8 cellular contexts compared by ENCODE assay signal in genomic region chr15:67091073-67091965, GRCh38. TPM values are rescaled to one million over a fixed set of nuclear protein-coding genes. Genes with fewer than 3 reads are reported as not detected.
A peak's percentile ranks its signal among the peaks of the same experiment; 100 is the strongest.
DNase-seq lines count a peak whose midpoint lies in the region; ATAC-seq, FAIRE-seq and TF ChIP-seq lines count a peak whose summit lies in the region.

No MANE protein-coding gene starts in this region.

- POLR2A ChIA-PET in WTC11 (lab: Charles Lee): no interaction called here

- peak overlapping the region; percentile 55 to 92 (median 87) for H3K4me3 Mint-ChIP-seq in IgD-negative memory B cell
- no peak overlapping the region for H3K4me3 Mint-ChIP-seq in WTC11
- peak overlapping the region; percentile 87 for H3K4me3 Mint-ChIP-seq in natural killer cell treated with Interleukin-12 subunit alpha and Interleukin-12 subunit beta and Interleukin-15 and Interleukin-18, amount 100 ng/mL, for 72 hours

- H3K27ac Mint-ChIP-seq in IgD-negative memory B cell (peak overlapping the region; percentile 89 to 90 (median 90)), WTC11 (peak overlapping the region; percentile 52)
- peak overlapping the region; percentile 84 to 92 for H3K27ac Mint-ChIP-seq in natural killer cell treated with Interleukin-12 subunit alpha and Interleukin-12 subunit beta and Interleukin-15 and Interleukin-18, amount 100 ng/mL, for 72 hours

- H3K4me1 Mint-ChIP-seq in IgD-negative memory B cell (peaks cover 59 to 94% (median 75%) of the 10 kb centered on the region in 3 donors), WTC11 (peaks cover 69% of the 10 kb centered on the region)
- H3K4me1 Mint-ChIP-seq in natural killer cell treated with Interleukin-12 subunit alpha and Interleukin-12 subunit beta and Interleukin-15 and Interleukin-18, amount 100 ng/mL, for 72 hours (ENCODE audit: low read depth in 2 of 2): peaks cover 67 to 85% of the 10 kb centered on the region in 2 donors

- CTCF ChIA-PET in WTC11 (lab: Charles Lee): interaction anchor here (0.8 to 1.8 kb wide), 4 partner anchors 10 to 145 kb away, joined by 3 to 4 read pairs (median 3); no protein-coding TSS in a partner anchor

- FAIRE-seq in D721Med (lab: Jason Lieb, UNC): no peak

- DNase-seq in COR-L47 (lab: John Stamatoyannopoulos, UW): peak; percentile 18
- no peak for DNase-seq in WTC11 (ENCODE audit: low spot score)
- peak; percentile 97 to 99 for DNase-seq in dermis microvascular lymphatic vessel endothelial cell (ENCODE audit: low read depth in 2 of 2)
- DNase-seq in natural killer cell treated with Interleukin-12 subunit alpha and Interleukin-12 subunit beta and Interleukin-15 and Interleukin-18, amount 100 ng/mL, for 72 hours (ENCODE audit: low spot score): peak; percentile 94
- DNase-seq in D721Med (ENCODE audit: insufficient read length, low spot score): no peak
- no peak for DNase-seq in pons (ENCODE audit: low spot score)

- ATAC-seq in GM21529 (IDR thresholded peaks at IDR 0.05; ENCODE audit: unreplicated experiment): peak; percentile 77
- ATAC-seq in WTC11: peak; percentile 43
- peak; percentile 96 to 98 for ATAC-seq in natural killer cell treated with Interleukin-12 subunit alpha and Interleukin-12 subunit beta and Interleukin-15 and Interleukin-18, amount 100 ng/mL, for 72 hours

- TF ChIP-seq CTCF in WTC11 (IDR thresholded peaks at IDR 0.05): no peak
- no peak for TF ChIP-seq CTCF in D721Med (IDR thresholded peaks at IDR 0.05; ENCODE audit: insufficient read depth, missing control alignments)

- H3K36me3 Mint-ChIP-seq in IgD-negative memory B cell (peaks cover 1% of the 10 kb centered on the region), WTC11 (0 out of 2 replicates have a peak, but pooled peaks cover 3% of the 10 kb centered on the region)
- peaks cover 3% of the 10 kb centered on the region for H3K36me3 Mint-ChIP-seq in natural killer cell treated with Interleukin-12 subunit alpha and Interleukin-12 subunit beta and Interleukin-15 and Interleukin-18, amount 100 ng/mL, for 72 hours

- H3K27me3 Mint-ChIP-seq in IgD-negative memory B cell (peaks cover 3% of the 10 kb centered on the region), WTC11 (ENCODE audit: low read depth) (no peaks in the 10 kb centered on the region)
- H3K27me3 Mint-ChIP-seq in natural killer cell treated with Interleukin-12 subunit alpha and Interleukin-12 subunit beta and Interleukin-15 and Interleukin-18, amount 100 ng/mL, for 72 hours: peaks cover 0 to 2% of the 10 kb centered on the region in 2 donors

- H3K9me3 Mint-ChIP-seq in IgD-negative memory B cell (no peaks in the 10 kb centered on the region), WTC11 (no peaks in the 10 kb centered on the region)
- H3K9me3 Mint-ChIP-seq in natural killer cell treated with Interleukin-12 subunit alpha and Interleukin-12 subunit beta and Interleukin-15 and Interleukin-18, amount 100 ng/mL, for 72 hours: no peaks in the 10 kb centered on the region

TF ChIP-seq in WTC11, 78 proteins besides CTCF, POLR2A, EP300 and RAD21:
- TF ChIP-seq, protein P1, sequence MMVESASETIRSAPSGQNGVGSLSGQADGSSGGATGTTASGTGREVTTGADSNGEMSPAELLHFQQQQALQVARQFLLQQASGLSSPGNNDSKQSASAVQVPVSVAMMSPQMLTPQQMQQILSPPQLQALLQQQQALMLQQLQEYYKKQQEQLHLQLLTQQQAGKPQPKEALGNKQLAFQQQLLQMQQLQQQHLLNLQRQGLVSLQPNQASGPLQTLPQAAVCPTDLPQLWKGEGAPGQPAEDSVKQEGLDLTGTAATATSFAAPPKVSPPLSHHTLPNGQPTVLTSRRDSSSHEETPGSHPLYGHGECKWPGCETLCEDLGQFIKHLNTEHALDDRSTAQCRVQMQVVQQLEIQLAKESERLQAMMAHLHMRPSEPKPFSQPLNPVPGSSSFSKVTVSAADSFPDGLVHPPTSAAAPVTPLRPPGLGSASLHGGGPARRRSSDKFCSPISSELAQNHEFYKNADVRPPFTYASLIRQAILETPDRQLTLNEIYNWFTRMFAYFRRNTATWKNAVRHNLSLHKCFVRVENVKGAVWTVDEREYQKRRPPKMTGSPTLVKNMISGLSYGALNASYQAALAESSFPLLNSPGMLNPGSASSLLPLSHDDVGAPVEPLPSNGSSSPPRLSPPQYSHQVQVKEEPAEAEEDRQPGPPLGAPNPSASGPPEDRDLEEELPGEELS (CRISPR knock-in tag; IDR thresholded peaks at IDR 0.05): no peak
- TF ChIP-seq, protein P2, sequence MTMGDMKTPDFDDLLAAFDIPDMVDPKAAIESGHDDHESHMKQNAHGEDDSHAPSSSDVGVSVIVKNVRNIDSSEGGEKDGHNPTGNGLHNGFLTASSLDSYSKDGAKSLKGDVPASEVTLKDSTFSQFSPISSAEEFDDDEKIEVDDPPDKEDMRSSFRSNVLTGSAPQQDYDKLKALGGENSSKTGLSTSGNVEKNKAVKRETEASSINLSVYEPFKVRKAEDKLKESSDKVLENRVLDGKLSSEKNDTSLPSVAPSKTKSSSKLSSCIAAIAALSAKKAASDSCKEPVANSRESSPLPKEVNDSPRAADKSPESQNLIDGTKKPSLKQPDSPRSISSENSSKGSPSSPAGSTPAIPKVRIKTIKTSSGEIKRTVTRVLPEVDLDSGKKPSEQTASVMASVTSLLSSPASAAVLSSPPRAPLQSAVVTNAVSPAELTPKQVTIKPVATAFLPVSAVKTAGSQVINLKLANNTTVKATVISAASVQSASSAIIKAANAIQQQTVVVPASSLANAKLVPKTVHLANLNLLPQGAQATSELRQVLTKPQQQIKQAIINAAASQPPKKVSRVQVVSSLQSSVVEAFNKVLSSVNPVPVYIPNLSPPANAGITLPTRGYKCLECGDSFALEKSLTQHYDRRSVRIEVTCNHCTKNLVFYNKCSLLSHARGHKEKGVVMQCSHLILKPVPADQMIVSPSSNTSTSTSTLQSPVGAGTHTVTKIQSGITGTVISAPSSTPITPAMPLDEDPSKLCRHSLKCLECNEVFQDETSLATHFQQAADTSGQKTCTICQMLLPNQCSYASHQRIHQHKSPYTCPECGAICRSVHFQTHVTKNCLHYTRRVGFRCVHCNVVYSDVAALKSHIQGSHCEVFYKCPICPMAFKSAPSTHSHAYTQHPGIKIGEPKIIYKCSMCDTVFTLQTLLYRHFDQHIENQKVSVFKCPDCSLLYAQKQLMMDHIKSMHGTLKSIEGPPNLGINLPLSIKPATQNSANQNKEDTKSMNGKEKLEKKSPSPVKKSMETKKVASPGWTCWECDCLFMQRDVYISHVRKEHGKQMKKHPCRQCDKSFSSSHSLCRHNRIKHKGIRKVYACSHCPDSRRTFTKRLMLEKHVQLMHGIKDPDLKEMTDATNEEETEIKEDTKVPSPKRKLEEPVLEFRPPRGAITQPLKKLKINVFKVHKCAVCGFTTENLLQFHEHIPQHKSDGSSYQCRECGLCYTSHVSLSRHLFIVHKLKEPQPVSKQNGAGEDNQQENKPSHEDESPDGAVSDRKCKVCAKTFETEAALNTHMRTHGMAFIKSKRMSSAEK (CRISPR knock-in tag; IDR thresholded peaks at IDR 0.05; ENCODE audit: borderline replicate concordance): no peak
- TF ChIP-seq NFYB (CRISPR knock-in tag; conservative IDR thresholded peaks at IDR 0.05; ENCODE audit: low read depth): no peak
TF ChIP-seq in WTC11: peak in this region for 0.

RNA-seq across cellular contexts. Expression of gene SMAD3, which starts 25.9 kb away (rescaled TPM):
- polyA plus RNA-seq in IgD-negative memory B cell: 32.4 TPM
- total RNA-seq in WTC11 (2021): 20.2 to 34.6 TPM (median 25.0 TPM) in 3 replicates
- 11.8 and 12.3 TPM in 2 replicates for total RNA-seq in dermis microvascular lymphatic vessel endothelial cell
- total RNA-seq in natural killer cell treated with Interleukin-12 subunit alpha and Interleukin-12 subunit beta and Interleukin-15 and Interleukin-18, amount 100 ng/mL, for 72 hours: 10 to 100 TPM; 13.5 to 47.4 TPM

Comparison
In these comparisons a context has a peak if more than half of its experiments do, and no peak if none do; other contexts are left out.
1. DNase-seq: peak in COR-L47 (single experiment), dermis microvascular lymphatic vessel endothelial cell (2 of 2) and natural killer cell treated with Interleukin-12 subunit alpha and Interleukin-12 subunit beta and Interleukin-15 and Interleukin-18, amount 100 ng/mL, for 72 hours (single experiment); none in WTC11 (single experiment), D721Med (single experiment) and pons (single experiment).
2. ATAC-seq: peak in every context shown above with its lines; median percentile 97 in natural killer cell treated with Interleukin-12 subunit alpha and Interleukin-12 subunit beta and Interleukin-15 and Interleukin-18, amount 100 ng/mL, for 72 hours; 77 in GM21529; 43 in WTC11.
3. Peak in every context shown above with its lines, with median percentiles within 50 percentile points of each other: H3K27ac Mint-ChIP-seq.